ENCODE assay signal across 8 cellular contexts in the genomic region with DNA sequence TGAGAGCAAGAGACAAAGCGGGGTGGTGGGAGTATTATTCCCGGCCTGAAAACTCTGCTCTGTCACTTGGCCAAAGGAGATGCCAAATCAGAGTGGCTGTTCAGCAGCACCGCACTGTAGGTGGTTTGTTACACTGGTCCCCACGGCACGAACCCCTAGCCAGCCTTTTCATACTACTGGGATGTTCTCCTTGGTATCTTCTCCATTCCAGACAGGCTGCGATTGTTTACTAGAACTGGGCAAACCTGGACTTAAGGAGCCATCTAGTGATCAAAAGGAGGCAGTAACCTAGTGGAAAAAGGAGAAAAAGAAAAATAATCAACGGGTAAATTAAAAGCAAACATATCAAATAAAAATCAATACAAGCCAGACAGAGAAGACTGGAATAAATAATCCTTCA. TPM values are rescaled to one million over a fixed set of nuclear protein-coding genes. Genes with fewer than 3 reads are reported as not detected.
DNase-seq lines count a peak whose midpoint lies in the region; ATAC-seq and TF ChIP-seq lines count a peak whose summit lies in the region.

No MANE protein-coding gene starts in this region.

- H3K9me3 Mint-ChIP-seq in activated T-helper 17 cell treated with anti-CD3 and anti-CD28 coated beads, Interleukin-2, amount 50 U/mL, for 72 hours, result peaks cover 9% of the 10 kb centered on the region
- H3K9me3 Mint-ChIP-seq in activated naive CD4-positive, alpha-beta T cell treated with anti-CD3 and anti-CD28 coated beads, Interleukin-2, amount 10 ng/mL, durations not matched to agents 7 days and 5 days, result no peaks in the 10 kb centered on the region
- H3K9me3 Mint-ChIP-seq in T-helper 2 cell treated with Interferon-gamma antibody and Interleukin-4, amounts not matched to agents 5 μg/mL and 100 μg/mL, for 36 hours, result no peaks in the 10 kb centered on the region

- ATAC-seq in GM18508 (IDR thresholded peaks at IDR 0.05; ENCODE audit: insufficient read depth, unreplicated experiment) (peak; percentile 50), HG03457 (IDR thresholded peaks at IDR 0.05; ENCODE audit: unreplicated experiment) (peak; percentile 44), SK-N-SH treated with all-trans-retinoic acid at 6 μM for 48 hours (peak; percentile 84)
- no peak for ATAC-seq in activated T-helper 17 cell treated with anti-CD3 and anti-CD28 coated beads, Interleukin-2, amount 50 U/mL, for 72 hours (replicated peaks)

- H3K4me1 Mint-ChIP-seq in activated T-helper 17 cell treated with anti-CD3 and anti-CD28 coated beads, Interleukin-2, amount 50 U/mL, for 72 hours, result no peaks in the 10 kb centered on the region
- no peaks in the 10 kb centered on the region for H3K4me1 Mint-ChIP-seq in activated naive CD4-positive, alpha-beta T cell treated with anti-CD3 and anti-CD28 coated beads, Interleukin-2, amount 10 ng/mL, durations not matched to agents 7 days and 5 days
- H3K4me1 Mint-ChIP-seq in T-helper 2 cell treated with Interferon-gamma antibody and Interleukin-4, amounts not matched to agents 5 μg/mL and 100 μg/mL, for 36 hours (ENCODE audit: low read depth), result no peaks in the 10 kb centered on the region

- H3K27me3 Mint-ChIP-seq in activated T-helper 17 cell treated with anti-CD3 and anti-CD28 coated beads, Interleukin-2, amount 50 U/mL, for 72 hours, result peaks cover 10% of the 10 kb centered on the region
- H3K27me3 Mint-ChIP-seq in activated naive CD4-positive, alpha-beta T cell treated with anti-CD3 and anti-CD28 coated beads, Interleukin-2, amount 10 ng/mL, durations not matched to agents 7 days and 5 days, result no peaks in the 10 kb centered on the region
- H3K27me3 Mint-ChIP-seq in T-helper 2 cell treated with Interferon-gamma antibody and Interleukin-4, amounts not matched to agents 5 μg/mL and 100 μg/mL, for 36 hours (ENCODE audit: low read depth), result no peaks in the 10 kb centered on the region

- H3K27ac Mint-ChIP-seq in activated T-helper 17 cell treated with anti-CD3 and anti-CD28 coated beads, Interleukin-2, amount 50 U/mL, for 72 hours, result no peak overlapping the region
- H3K27ac Mint-ChIP-seq in activated naive CD4-positive, alpha-beta T cell treated with anti-CD3 and anti-CD28 coated beads, Interleukin-2, amount 10 ng/mL, durations not matched to agents 7 days and 5 days, result no peak overlapping the region
- no peak overlapping the region for H3K27ac Mint-ChIP-seq in T-helper 2 cell treated with Interferon-gamma antibody and Interleukin-4, amounts not matched to agents 5 μg/mL and 100 μg/mL, for 36 hours

- CTCF ChIA-PET in activated naive CD4-positive, alpha-beta T cell treated with anti-CD3 and anti-CD28 coated beads, Interleukin-2, amount 10 ng/mL, durations not matched to agents 7 days and 5 days (lab: Charles Lee), result no interaction called here

- H3K4me3 Mint-ChIP-seq in activated T-helper 17 cell treated with anti-CD3 and anti-CD28 coated beads, Interleukin-2, amount 50 U/mL, for 72 hours, result no peak overlapping the region
- H3K4me3 Mint-ChIP-seq in activated naive CD4-positive, alpha-beta T cell treated with anti-CD3 and anti-CD28 coated beads, Interleukin-2, amount 10 ng/mL, durations not matched to agents 7 days and 5 days, result no peak overlapping the region
- no peak overlapping the region for H3K4me3 Mint-ChIP-seq in T-helper 2 cell treated with Interferon-gamma antibody and Interleukin-4, amounts not matched to agents 5 μg/mL and 100 μg/mL, for 36 hours

- peak; percentile 54 for DNase-seq in kidney tubule cell (ENCODE audit: low spot score)
- no peak for DNase-seq in activated naive CD4-positive, alpha-beta T cell treated with anti-CD3 and anti-CD28 coated beads, Interleukin-2, amount 10 ng/mL, durations not matched to agents 7 days and 5 days
- DNase-seq in T-helper 2 cell treated with Interferon-gamma antibody and Interleukin-4, amounts not matched to agents 5 μg/mL and 100 μg/mL, for 36 hours (ENCODE audit: low spot score), result no peak
- DNase-seq in activated gamma-delta T cell treated with Interleukin-2 at 50 U/mL for 16 hours, result no peak

- no peaks in the 10 kb centered on the region for H3K36me3 Mint-ChIP-seq in activated T-helper 17 cell treated with anti-CD3 and anti-CD28 coated beads, Interleukin-2, amount 50 U/mL, for 72 hours (ENCODE audit: low read depth)
- no peaks in the 10 kb centered on the region for H3K36me3 Mint-ChIP-seq in activated naive CD4-positive, alpha-beta T cell treated with anti-CD3 and anti-CD28 coated beads, Interleukin-2, amount 10 ng/mL, durations not matched to agents 7 days and 5 days
- no peaks in the 10 kb centered on the region for H3K36me3 Mint-ChIP-seq in T-helper 2 cell treated with Interferon-gamma antibody and Interleukin-4, amounts not matched to agents 5 μg/mL and 100 μg/mL, for 36 hours (ENCODE audit: low read depth)

TF ChIP-seq in SK-N-SH treated with all-trans-retinoic acid at 6 μM for 48 hours, 23 proteins besides CTCF, POLR2A, EP300 and RAD21:
- TF ChIP-seq POU6F1 (CRISPR knock-in tag; IDR thresholded peaks at IDR 0.05; ENCODE audit: borderline replicate concordance, low read depth) (no peak), TSHZ2 (CRISPR knock-in tag; IDR thresholded peaks at IDR 0.05) (no peak), RARB (CRISPR knock-in tag; IDR thresholded peaks at IDR 0.05) (no peak), ZNF8 (CRISPR knock-in tag; IDR thresholded peaks at IDR 0.05) (no peak), PPARA (CRISPR knock-in tag; IDR thresholded peaks at IDR 0.05; ENCODE audit: borderline replicate concordance) (no peak), TOX (CRISPR knock-in tag; IDR thresholded peaks at IDR 0.05; ENCODE audit: borderline replicate concordance) (no peak), ZC3H10 (CRISPR knock-in tag; IDR thresholded peaks at IDR 0.05) (no peak), CSDC2 (CRISPR knock-in tag; IDR thresholded peaks at IDR 0.05) (no peak), SNAI2 (CRISPR knock-in tag; IDR thresholded peaks at IDR 0.05) (no peak)
- TF ChIP-seq, protein P1, sequence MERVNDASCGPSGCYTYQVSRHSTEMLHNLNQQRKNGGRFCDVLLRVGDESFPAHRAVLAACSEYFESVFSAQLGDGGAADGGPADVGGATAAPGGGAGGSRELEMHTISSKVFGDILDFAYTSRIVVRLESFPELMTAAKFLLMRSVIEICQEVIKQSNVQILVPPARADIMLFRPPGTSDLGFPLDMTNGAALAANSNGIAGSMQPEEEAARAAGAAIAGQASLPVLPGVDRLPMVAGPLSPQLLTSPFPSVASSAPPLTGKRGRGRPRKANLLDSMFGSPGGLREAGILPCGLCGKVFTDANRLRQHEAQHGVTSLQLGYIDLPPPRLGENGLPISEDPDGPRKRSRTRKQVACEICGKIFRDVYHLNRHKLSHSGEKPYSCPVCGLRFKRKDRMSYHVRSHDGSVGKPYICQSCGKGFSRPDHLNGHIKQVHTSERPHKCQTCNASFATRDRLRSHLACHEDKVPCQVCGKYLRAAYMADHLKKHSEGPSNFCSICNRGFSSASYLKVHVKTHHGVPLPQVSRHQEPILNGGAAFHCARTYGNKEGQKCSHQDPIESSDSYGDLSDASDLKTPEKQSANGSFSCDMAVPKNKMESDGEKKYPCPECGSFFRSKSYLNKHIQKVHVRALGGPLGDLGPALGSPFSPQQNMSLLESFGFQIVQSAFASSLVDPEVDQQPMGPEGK (CRISPR knock-in tag; IDR thresholded peaks at IDR 0.05; ENCODE audit: borderline replicate concordance), result no peak
TF ChIP-seq in SK-N-SH treated with all-trans-retinoic acid at 6 μM for 48 hours: peak in this region for 0.

RNA-seq across cellular contexts. Expression of gene TMTC2, which starts 58.9 kb away (rescaled TPM):
- 10 to 100 TPM in 1 of 2 donors, 1 to 10 TPM in 1; 5.8 to 11.2 TPM for total RNA-seq in activated T-helper 17 cell treated with anti-CD3 and anti-CD28 coated beads, Interleukin-2, amount 50 U/mL, for 72 hours
